In the genomic region with DNA sequence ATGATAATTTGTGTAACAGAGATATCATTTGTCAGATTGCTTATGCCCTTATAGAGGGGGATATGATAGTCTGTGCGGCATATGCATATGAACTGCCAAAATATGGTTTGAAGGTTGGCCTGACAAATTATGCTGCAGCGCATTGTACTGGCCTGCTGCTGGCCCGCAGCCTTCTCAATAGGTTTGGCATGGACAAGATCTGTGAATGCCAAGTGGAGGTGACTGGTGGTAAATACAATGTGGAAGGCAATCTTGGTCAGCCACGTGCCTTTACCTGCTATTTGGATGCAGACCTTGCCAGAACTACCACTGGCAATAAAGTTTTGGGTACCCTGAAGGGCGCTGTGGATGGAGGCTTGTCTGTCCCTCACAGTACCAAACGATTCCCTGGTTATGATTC, we compare ENCODE assay signal across 24 cellular contexts.
"Had no signal": no experiment of that assay in that cellular context is flagged by ENCODE, and none has a peak within 500 bp of the region (broad histone marks: within the 10 kb centered on the region; RNA-seq: fewer than 3 reads in every experiment).

No MANE protein-coding gene starts in this region.

- ATAC-seq: activated CD4-positive, CD25-positive, alpha-beta regulatory T cell treated with anti-CD3 and anti-CD28 coated beads, Interleukin-2, amount 50 U/mL, for 24 hours; activated CD8-positive, alpha-beta T cell treated with anti-CD3 and anti-CD28 coated beads for 36 hours; body of pancreas had no signal

- H3K27me3 ChIP-seq: adrenal gland, body of pancreas, SJCRH30 had no signal

- H3K36me3 ChIP-seq: adrenal gland, WERI-Rb-1 had no signal

- DNase-seq: activated CD4-positive, alpha-beta T cell treated with anti-CD3 and anti-CD28 coated beads for 4 hours; activated CD8-positive, alpha-beta memory T cell treated with anti-CD3 and anti-CD28 coated beads, Interleukin-2, amount 50 U/mL, for 48 hours; activated CD8-positive, alpha-beta T cell treated with anti-CD3 and anti-CD28 coated beads for 36 hours; activated naive CD4-positive, alpha-beta T cell treated with anti-CD3 and anti-CD28 coated beads, Interleukin-2, amount 50 U/mL, for 16 hours; activated naive CD8-positive, alpha-beta T cell treated with anti-CD3 and anti-CD28 coated beads, Interleukin-2, amount 10 ng/mL, durations not matched to agents 7 days and 5 days; activated T-cell treated with anti-CD3 and anti-CD28 coated beads, Interleukin-2, amount 50 U/mL, for 1 hour; adrenal gland; anterior cingulate cortex; body of pancreas; MM.1S; NCI-H1105 treated with DMSO at 0.1 percent for 48 hours; NCI-H1436 treated with DMSO at 0.1 percent for 48 hours; NCI-H187; NCI-H2081 treated with DMSO at 0.1 percent for 48 hours; NCI-H2171; NCI-H2227 treated with DMSO at 0.1 percent for 48 hours; NCI-H446 treated with DMSO at 0.1 percent for 48 hours; NCI-H524 treated with DMSO at 0.1 percent for 48 hours; NCI-H748 treated with DMSO at 0.1 percent for 48 hours; SJCRH30; SK-N-SH; T-helper 1 cell; WERI-Rb-1 had no signal

- H3K27ac ChIP-seq: adrenal gland, SJCRH30, WERI-Rb-1 had no signal

- H3K4me3 ChIP-seq: adrenal gland, body of pancreas, SJCRH30 had no signal

- H3K9me3 ChIP-seq: adrenal gland, body of pancreas, SJCRH30, SK-N-SH had no signal

- H3K4me1 ChIP-seq: adrenal gland, body of pancreas, SJCRH30 had no signal
